Comparison of ENCODE assay signal across 8 cellular contexts in genomic region chrX:46381630-46382029, GRCh38.
A peak's percentile ranks its signal among the peaks of the same experiment; 100 is the strongest.
DNase-seq lines count a peak whose midpoint lies in the region; ATAC-seq and TF ChIP-seq lines count a peak whose summit lies in the region.

No MANE protein-coding gene starts in this region.

- H3K4me3 Mint-ChIP-seq in mesothelial cell of epicardium: no peak overlapping the region

- TF ChIP-seq CTCF in RWPE2 (IDR thresholded peaks at IDR 0.05; ENCODE audit: poor library complexity, severe bottlenecking) (peak; percentile 61), mesothelial cell of epicardium (IDR thresholded peaks at IDR 0.05; ENCODE audit: unreplicated experiment) (no peak)

- H3K4me3 ChIP-seq in RWPE2 (ENCODE audit: severe bottlenecking): no peak overlapping the region

- H3K4me1 ChIP-seq in RWPE2 (ENCODE audit: insufficient read depth, poor library complexity, severe bottlenecking): no peaks in the 10 kb centered on the region

- H3K27ac ChIP-seq in RWPE2 (ENCODE audit: poor library complexity, severe bottlenecking): no peak overlapping the region

- no peaks in the 10 kb centered on the region for H3K27me3 ChIP-seq in RWPE2 (ENCODE audit: insufficient read depth, poor library complexity, severe bottlenecking)

- ATAC-seq in GM21529 (IDR thresholded peaks at IDR 0.05; ENCODE audit: unreplicated experiment) (peak; percentile 55), RWPE2 (ENCODE audit: low read depth) (peak; percentile 52; the same call in 1 of the 3 replicates), HG02973 (IDR thresholded peaks at IDR 0.05; ENCODE audit: unreplicated experiment) (no peak), GM21786 (IDR thresholded peaks at IDR 0.05; ENCODE audit: unreplicated experiment) (no peak)

- H3K4me1 Mint-ChIP-seq in mesothelial cell of epicardium: no peaks in the 10 kb centered on the region

- no peaks in the 10 kb centered on the region for H3K36me3 Mint-ChIP-seq in mesothelial cell of epicardium

- no peaks in the 10 kb centered on the region for H3K9me3 ChIP-seq in RWPE2 (ENCODE audit: severe bottlenecking)

- no peaks in the 10 kb centered on the region for H3K36me3 ChIP-seq in RWPE2 (ENCODE audit: low read depth)

- no peaks in the 10 kb centered on the region for H3K27me3 Mint-ChIP-seq in mesothelial cell of epicardium (ENCODE audit: low read depth)

- DNase-seq in CD1c-positive myeloid dendritic cell (ENCODE audit: extremely low spot score) (peak; percentile 21), RWPE2 (ENCODE audit: low spot score) (no peak), dermis blood vessel endothelial cell (peak; percentile 67), mesothelial cell of epicardium (ENCODE audit: low spot score in 2 of 2, unreplicated experiment in 2 of 2) (no peak)
- DNase-seq in stimulated activated CD4-positive, alpha-beta T cell treated with anti-CD3 and anti-CD28 coated beads, Interleukin-15, amount 100 ng/mL, for 24 hours: peak; percentile 42

- peaks cover 29% of the 10 kb centered on the region for H3K9me3 Mint-ChIP-seq in mesothelial cell of epicardium

- H3K27ac Mint-ChIP-seq in mesothelial cell of epicardium: no peak overlapping the region

Comparison
In these comparisons a context has a peak if more than half of its experiments do, and no peak if none do; other contexts are left out.
1. DNase-seq: peak in CD1c-positive myeloid dendritic cell (single experiment), dermis blood vessel endothelial cell (single experiment) and stimulated activated CD4-positive, alpha-beta T cell treated with anti-CD3 and anti-CD28 coated beads, Interleukin-15, amount 100 ng/mL, for 24 hours (single experiment); none in RWPE2 (single experiment) and mesothelial cell of epicardium (0 of 2).
2. ATAC-seq: peak in GM21529 (single experiment) and RWPE2 (single experiment); none in HG02973 (single experiment) and GM21786 (single experiment).